8 cellular contexts compared by ENCODE assay signal in the genomic region with DNA sequence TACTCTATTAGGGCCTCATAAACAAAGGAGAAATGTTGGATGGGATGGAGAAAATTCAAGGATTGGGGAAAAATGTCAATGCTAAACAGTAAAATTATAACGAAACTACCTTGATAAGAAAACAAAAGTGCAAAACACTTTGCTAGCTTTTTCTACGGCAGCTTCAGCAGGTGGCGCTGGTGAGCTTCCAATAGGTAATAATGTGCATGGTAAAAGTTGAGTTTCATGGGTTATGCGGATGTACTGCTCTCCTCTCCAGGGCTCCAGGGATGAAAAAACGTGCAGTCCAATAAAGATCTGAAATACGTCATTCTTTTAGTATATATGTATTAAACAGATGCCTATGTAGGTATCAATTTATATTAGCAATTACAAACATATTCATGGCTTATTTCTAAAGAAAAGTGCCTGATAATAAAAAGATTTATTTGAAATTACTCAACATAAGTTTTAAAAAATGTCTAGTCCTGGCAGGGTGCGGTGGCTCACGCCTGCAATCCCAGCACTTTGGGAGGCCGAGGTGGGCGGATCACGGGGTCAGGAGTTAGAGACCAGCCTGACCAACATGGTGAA.
A peak's percentile ranks its signal among the peaks of the same experiment; 100 is the strongest.
DNase-seq lines count a peak whose midpoint lies in the region; ATAC-seq, FAIRE-seq and TF ChIP-seq lines count a peak whose summit lies in the region.

No MANE protein-coding gene starts in this region.

- H3K27ac Mint-ChIP-seq in activated naive CD8-positive, alpha-beta T cell treated with anti-CD3 and anti-CD28 coated beads, Interleukin-2, amount 50 U/mL, for 24 hours = no peak overlapping the region

- TF ChIP-seq CTCF in hepatocyte (IDR thresholded peaks at IDR 0.05; ENCODE audit: poor library complexity) (peak; percentile 95), spleen (IDR thresholded peaks at IDR 0.05 in 8 of 11, conservative IDR thresholded peaks at IDR 0.05 in 3 of 11) (peak in 10 of 11 experiments; percentile 28 to 71 (median 52))

- no peaks in the 10 kb centered on the region for H3K27me3 Mint-ChIP-seq in activated naive CD8-positive, alpha-beta T cell treated with anti-CD3 and anti-CD28 coated beads, Interleukin-2, amount 50 U/mL, for 24 hours

- H3K27me3 ChIP-seq in hepatocyte = no peaks in the 10 kb centered on the region
- H3K27me3 ChIP-seq in spleen (replicated peaks in 1 of 7) = no peaks in the 10 kb centered on the region

- H3K79me2 ChIP-seq in hepatocyte = no peaks in the 10 kb centered on the region

- H3K9me3 Mint-ChIP-seq in activated naive CD8-positive, alpha-beta T cell treated with anti-CD3 and anti-CD28 coated beads, Interleukin-2, amount 50 U/mL, for 24 hours = no peaks in the 10 kb centered on the region

- no peaks in the 10 kb centered on the region for H4K20me1 ChIP-seq in hepatocyte (ENCODE audit: insufficient read depth, poor library complexity, severe bottlenecking)

- H3K4me2 ChIP-seq in hepatocyte = peak overlapping the region; percentile 16

- TF ChIP-seq POLR2A in spleen (IDR thresholded peaks at IDR 0.05) = no peak

- ATAC-seq in HG03460 (IDR thresholded peaks at IDR 0.05; ENCODE audit: unreplicated experiment) = peak; percentile 70
- ATAC-seq in activated naive CD8-positive, alpha-beta T cell treated with anti-CD3 and anti-CD28 coated beads, Interleukin-2, amount 50 U/mL, for 24 hours = no peak

- H3K36me3 ChIP-seq in hepatocyte (replicated peaks; ENCODE audit: insufficient read depth, low read depth) = no peaks in the 10 kb centered on the region
- no peaks in the 10 kb centered on the region for H3K36me3 ChIP-seq in spleen

- no peak overlapping the region for H3K4me3 ChIP-seq in hepatocyte
- no peak overlapping the region for H3K4me3 ChIP-seq in spleen

- H2AFZ ChIP-seq in hepatocyte = peak overlapping the region; percentile 1

- H3K4me1 ChIP-seq in hepatocyte (ENCODE audit: insufficient read depth) (no peaks in the 10 kb centered on the region), spleen (no peaks in the 10 kb centered on the region)

- DNase-seq in DMS53 (lab: John Stamatoyannopoulos, UW) (peak; percentile 91), GM19239 (ENCODE audit: insufficient read length, low spot score) (peak; percentile 7), NCI-H774 (lab: John Stamatoyannopoulos, UW) (peak; percentile 57), hepatocyte (ENCODE audit: low spot score) (peak; percentile 85), spleen (peak; percentile 76), T-helper 9 cell (no peak)
- peak; percentile 56 for DNase-seq in activated naive CD8-positive, alpha-beta T cell treated with anti-CD3 and anti-CD28 coated beads, Interleukin-2, amount 50 U/mL, for 24 hours

- no peaks in the 10 kb centered on the region for H3K36me3 Mint-ChIP-seq in activated naive CD8-positive, alpha-beta T cell treated with anti-CD3 and anti-CD28 coated beads, Interleukin-2, amount 50 U/mL, for 24 hours (ENCODE audit: low read depth)

- 44% methylated on average over 11 of the region's 11 CpGs for WGBS in hepatocyte (ENCODE audit: low lambda C conversion rate, missing lambda C conversion rate)
- WGBS in spleen, 5 donors = 39 to 48% (median 42%) methylated on average over 11 of the region's 11 CpGs

- no peaks in the 10 kb centered on the region for H3K9me2 ChIP-seq in hepatocyte (replicated peaks; ENCODE audit: insufficient read depth)

- no peaks in the 10 kb centered on the region for H3K4me1 Mint-ChIP-seq in activated naive CD8-positive, alpha-beta T cell treated with anti-CD3 and anti-CD28 coated beads, Interleukin-2, amount 50 U/mL, for 24 hours

- no peak overlapping the region for H3K27ac ChIP-seq in hepatocyte
- no peak overlapping the region for H3K27ac ChIP-seq in spleen

- intact Hi-C loops in spleen (cut with DNase I; ENCODE audit: low total_unique reads) = loop anchor here (5.0 kb wide), 1 partner anchor 1495 kb away; no protein-coding TSS in a partner anchor

- FAIRE-seq in GM19239 (lab: Jason Lieb, UNC) = peak; percentile 92

- no peak overlapping the region for H3K4me3 Mint-ChIP-seq in activated naive CD8-positive, alpha-beta T cell treated with anti-CD3 and anti-CD28 coated beads, Interleukin-2, amount 50 U/mL, for 24 hours

- H3K9me3 ChIP-seq in hepatocyte (ENCODE audit: low read depth) = no peaks in the 10 kb centered on the region
- H3K9me3 ChIP-seq in spleen = no peaks in the 10 kb centered on the region
